Comparison of ENCODE assay signal across 15 cellular contexts in the genomic region with DNA sequence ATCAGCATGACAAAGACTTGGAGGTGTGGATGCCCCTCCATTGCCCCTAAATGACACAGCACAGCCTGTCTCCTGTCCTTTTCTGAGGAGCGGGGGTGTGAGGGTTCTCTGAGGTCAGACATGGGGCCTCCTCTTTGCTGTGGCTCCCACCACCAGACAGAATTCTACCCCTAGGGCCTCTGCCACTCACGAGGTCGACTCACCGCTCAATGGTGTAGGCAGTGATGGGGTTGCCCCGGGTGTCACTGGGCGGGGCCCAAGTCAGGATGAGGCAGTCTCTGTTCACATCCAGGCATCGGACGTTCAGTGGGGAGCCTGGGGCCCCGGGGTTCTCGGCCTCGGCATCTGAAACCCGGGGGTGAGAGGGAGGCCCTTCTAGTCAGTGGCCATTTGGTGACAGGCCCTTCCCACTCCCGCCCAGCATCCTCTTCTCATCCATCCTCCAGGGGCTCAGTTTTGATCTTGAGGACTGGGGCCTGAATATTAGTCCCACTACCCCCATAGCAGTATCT. TPM values are rescaled to one million over a fixed set of nuclear protein-coding genes. Genes with fewer than 3 reads are reported as not detected.
"Had no signal": no experiment of that assay in that cellular context is flagged by ENCODE, and none has a peak within 500 bp of the region (broad histone marks: within the 10 kb centered on the region; RNA-seq: fewer than 3 reads in every experiment).

No MANE protein-coding gene starts in this region.

- H3K4me1 Mint-ChIP-seq: stimulated activated memory B cell treated with anti-CD40 and anti-IgM and Interleukin-4, amounts not matched to agents 10 μg/mL and 1 μg/mL and 100 μg/mL, for 72 hours had no signal

- H3K36me3 Mint-ChIP-seq: brain; natural killer cell; stimulated activated memory B cell treated with anti-CD40 and anti-IgM and Interleukin-4, amounts not matched to agents 10 μg/mL and 1 μg/mL and 100 μg/mL, for 72 hours; WTC11 had no signal

- H3K9me3 Mint-ChIP-seq: activated T-helper 1 cell treated with anti-CD3 and anti-CD28 coated beads, Interleukin-12 subunit alpha, Interleukin-12 subunit beta, Interleukin-2, Interleukin-4 antibody, amounts not matched to agents 30 ng/mL and 10 ng/mL and 1 ng/mL, durations not matched to agents 14 hours and 24 hours and 36 hours; natural killer cell; stimulated activated memory B cell treated with anti-CD40 and anti-IgM and Interleukin-4, amounts not matched to agents 10 μg/mL and 1 μg/mL and 100 μg/mL, for 72 hours; WTC11 had no signal

- H3K4me3 Mint-ChIP-seq: activated T-helper 1 cell treated with anti-CD3 and anti-CD28 coated beads, Interleukin-12 subunit alpha, Interleukin-12 subunit beta, Interleukin-2, Interleukin-4 antibody, amounts not matched to agents 30 ng/mL and 10 ng/mL and 1 ng/mL, durations not matched to agents 14 hours and 24 hours and 36 hours; brain; natural killer cell; stimulated activated memory B cell treated with anti-CD40 and anti-IgM and Interleukin-4, amounts not matched to agents 10 μg/mL and 1 μg/mL and 100 μg/mL, for 72 hours; WTC11 had no signal

- ATAC-seq: left colon; natural killer cell; Right ventricle myocardium inferior; stimulated activated memory B cell treated with anti-CD40 and anti-IgM and Interleukin-4, amounts not matched to agents 10 μg/mL and 1 μg/mL and 100 μg/mL, for 72 hours; WTC11 had no signal

- DNase-seq: activated CD4-positive, alpha-beta T cell treated with anti-CD3 and anti-CD28 coated beads, Interleukin-2, amount 50 U/mL, for 1 hour; anterior cingulate cortex; caudate nucleus; left colon; natural killer cell; SW 1271 had no signal

- H3K27ac Mint-ChIP-seq: activated T-helper 1 cell treated with anti-CD3 and anti-CD28 coated beads, Interleukin-12 subunit alpha, Interleukin-12 subunit beta, Interleukin-2, Interleukin-4 antibody, amounts not matched to agents 30 ng/mL and 10 ng/mL and 1 ng/mL, durations not matched to agents 14 hours and 24 hours and 36 hours; brain; natural killer cell; stimulated activated memory B cell treated with anti-CD40 and anti-IgM and Interleukin-4, amounts not matched to agents 10 μg/mL and 1 μg/mL and 100 μg/mL, for 72 hours; WTC11 had no signal

RNA-seq across cellular contexts. Expression of a gene that starts 19.9 kb away (rescaled TPM):
- total RNA-seq: activated T-helper 1 cell treated with anti-CD3 and anti-CD28 coated beads, Interleukin-12 subunit alpha, Interleukin-12 subunit beta, Interleukin-2, Interleukin-4 antibody, amounts not matched to agents 30 ng/mL and 10 ng/mL and 1 ng/mL, durations not matched to agents 14 hours and 24 hours and 36 hours; fibroblast of villous mesenchyme; SK-MEL-5 had no signal

RNA-seq across cellular contexts. Expression of a gene that starts 50.9 kb away (rescaled TPM):
- total RNA-seq: activated T-helper 1 cell treated with anti-CD3 and anti-CD28 coated beads, Interleukin-12 subunit alpha, Interleukin-12 subunit beta, Interleukin-2, Interleukin-4 antibody, amounts not matched to agents 30 ng/mL and 10 ng/mL and 1 ng/mL, durations not matched to agents 14 hours and 24 hours and 36 hours; dermis microvascular lymphatic vessel endothelial cell; fibroblast of villous mesenchyme; glomerular endothelial cell; natural killer cell had no signal
